In the genomic region with DNA sequence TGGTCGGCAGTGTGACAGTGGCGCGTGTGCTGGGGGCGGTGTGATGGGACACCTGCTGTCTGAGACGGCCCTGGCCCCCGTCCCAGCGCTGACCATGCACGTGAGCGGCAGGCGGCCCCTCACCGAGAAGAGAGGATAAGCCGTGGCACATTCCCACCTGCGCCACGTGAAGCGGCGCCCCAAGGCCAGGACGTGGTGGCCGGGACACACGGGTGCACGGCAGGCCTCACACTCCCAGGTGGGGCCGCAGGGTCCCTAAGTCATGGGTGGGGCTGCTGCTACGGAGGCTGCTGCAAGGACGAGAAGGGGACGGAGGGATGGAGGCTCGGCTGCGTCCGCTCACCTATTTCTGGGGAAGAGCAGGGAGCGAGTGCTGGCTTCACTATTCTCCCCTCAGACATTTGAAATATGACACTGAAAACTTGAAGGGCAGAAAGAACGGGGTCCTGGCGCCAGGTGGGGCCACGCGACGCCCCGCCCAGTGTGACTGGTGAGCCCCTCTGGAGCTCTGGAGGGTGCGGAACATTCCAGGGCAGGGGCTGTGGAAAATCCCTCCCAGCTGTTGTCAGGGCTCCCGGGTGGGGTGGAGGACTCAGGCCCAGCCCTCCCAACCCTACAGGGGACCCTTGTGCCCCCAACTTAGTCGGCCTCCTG, we compare ENCODE assay signal across 23 cellular contexts. TPM values are rescaled to one million over a fixed set of nuclear protein-coding genes. Genes with fewer than 3 reads are reported as not detected.
A peak's percentile ranks its signal among the peaks of the same experiment; 100 is the strongest.
DNase-seq lines count a peak whose midpoint lies in the region; ATAC-seq, FAIRE-seq and TF ChIP-seq lines count a peak whose summit lies in the region.
"Had no signal": no experiment of that assay in that cellular context is flagged by ENCODE, and none has a peak within 500 bp of the region (broad histone marks: within the 10 kb centered on the region; RNA-seq: fewer than 3 reads in every experiment).

No MANE protein-coding gene starts in this region.

- peak overlapping the region; percentile 91 for H3K27ac ChIP-seq in HepG2 (ENCODE audit: extremely low read length, insufficient read depth, low read length)
- H3K27ac ChIP-seq in right lobe of liver = no peak overlapping the region
- H3K27ac ChIP-seq: C4-2B, HL-60 had no signal

- no peak for TF ChIP-seq EP300 in HepG2 (IDR thresholded peaks at IDR 0.05; ENCODE audit: low read depth in 2 of 2, low read length in 2 of 2)
- TF ChIP-seq EP300 in HepG2 (CRISPR knock-in tag; IDR thresholded peaks at IDR 0.05; ENCODE audit: borderline replicate concordance) = no peak

- TF ChIP-seq RAD21 in HepG2 (CRISPR knock-in tag; IDR thresholded peaks at IDR 0.05) = no peak

- no TSS peak for BruUV-seq in HepG2 (replicated peaks; lab: Mats Ljungman, UMichigan)

- peaks cover 49% of the 10 kb centered on the region for H3K4me1 ChIP-seq in HepG2 (ENCODE audit: insufficient read depth, low read length)
- peaks cover 0 to 7% (median 0%) of the 10 kb centered on the region in 4 donors for H3K4me1 ChIP-seq in right lobe of liver
- H3K4me1 ChIP-seq in NT2/D1 (ENCODE audit: insufficient read depth, insufficient read length) = peaks cover 35% of the 10 kb centered on the region

- no peak overlapping the region for H2AFZ ChIP-seq in HepG2 (ENCODE audit: low read length)
- H2AFZ ChIP-seq: GM23338 had no signal

- H3K9ac ChIP-seq in HepG2 (ENCODE audit: insufficient read depth, low read depth, low read length) (peak overlapping the region; percentile 43; the same call in 1 of the 2 replicates), NT2/D1 (ENCODE audit: insufficient read length, low read depth) (peak overlapping the region; percentile 42)

- TF ChIP-seq POLR2A in HepG2 (IDR thresholded peaks at IDR 0.05; ENCODE audit: insufficient read depth in 1 of 2, low read depth in 2 of 2, low read length in 2 of 2) (no peak), right lobe of liver (IDR thresholded peaks at IDR 0.05) (no peak)

- intact Hi-C loops in HepG2 (cut with micrococcal nuclease; ENCODE audit: unreplicated experiment) = loop anchor here (5.0 kb wide), 1 partner anchor 57 kb away; no protein-coding TSS in a partner anchor
- intact Hi-C loops in right lobe of liver (cut with DNase I) = loop anchor here (10.0 kb wide), 2 partner anchors 154 to 184 kb away; no protein-coding TSS in a partner anchor

- 91% methylated on average over 25 of the region's 37 CpGs for WGBS in HepG2 (ENCODE audit: low lambda C conversion rate)
- no CpG with 5 or more reads among the region's 37 CpGs for WGBS in right lobe of liver (ENCODE audit: insufficient coverage, low coverage, low lambda C conversion rate, missing lambda C conversion rate)

- H3K27me3 ChIP-seq in HepG2 (ENCODE audit: control insufficient read depth in 1 of 2, insufficient read depth in 2 of 2, low read length in 2 of 2) (no peaks in the 10 kb centered on the region), right lobe of liver (no peaks in the 10 kb centered on the region), NT2/D1 (ENCODE audit: insufficient read depth, insufficient read length) (no peaks in the 10 kb centered on the region)
- H3K27me3 ChIP-seq: BE2C had no signal

- no peaks in the 10 kb centered on the region for H4K20me1 ChIP-seq in HepG2 (ENCODE audit: insufficient read depth, low read length)

- H3K36me3 ChIP-seq in HepG2 (replicated peaks in 1 of 2; ENCODE audit: control insufficient read depth in 1 of 2, insufficient read depth in 2 of 2, low read length in 2 of 2) (peaks cover 7 to 8% of the 10 kb centered on the region in 2 experiments; a peak in 3 of 5 replicates), right lobe of liver (no peaks in the 10 kb centered on the region), NT2/D1 (ENCODE audit: insufficient read depth, insufficient read length, low read length) (peaks cover 9% of the 10 kb centered on the region)
- H3K36me3 ChIP-seq: BE2C had no signal

- FAIRE-seq in HepG2 (lab: Jason Lieb, UNC) = no peak
- peak; percentile 72 for FAIRE-seq in urothelium cell line (lab: Jason Lieb, UNC)
- FAIRE-seq in GM19239 (lab: Jason Lieb, UNC) = no peak
- FAIRE-seq: D721Med, GM12892, GM18507, H54 had no signal

- in situ Hi-C loops in HepG2 (cut with HindIII; ENCODE audit: extremely low pct_ligation_motif_present, low pct_unique_long_range_greater_than_20kb) = loop anchor here (5.0 kb wide), 1 partner anchor 77 kb away; no protein-coding TSS in a partner anchor

- TF ChIP-seq CTCF in HepG2 (CRISPR knock-in tag; IDR thresholded peaks at IDR 0.05) (no peak), right lobe of liver (IDR thresholded peaks at IDR 0.05) (no peak)

- DNase-seq in HepG2 (ENCODE audit: low spot score) (no peak), right lobe of liver (no peak), NT2/D1 (ENCODE audit: low read depth, low spot score) (no peak), urothelium cell line (ENCODE audit: low spot score) (no peak), GM19239 (ENCODE audit: insufficient read length, low spot score) (no peak), activated gamma-delta T cell (lab: John Stamatoyannopoulos, UW) (no peak)
- DNase-seq: BE2C; Caco-2; CD4-positive, alpha-beta T cell; GDM1; HCEC 1CT; IMR-90; KBM-7 had no signal

- POLR2A ChIA-PET in HepG2 (lab: Yijun Ruan, JAX) = interaction anchor here (0.7 to 5.2 kb wide), 7 partner anchors 8 to 181 kb away, joined by 3 to 292 read pairs (median 25); partner anchors contain the start of genes COX19 and CYP2W1

- ATAC-seq in HepG2 (no peak), right lobe of liver (no peak)
- ATAC-seq: GM23338 had no signal

- no peaks in the 10 kb centered on the region for H3K79me2 ChIP-seq in HepG2 (ENCODE audit: insufficient read depth, low read length)

- H3K4me2 ChIP-seq in HepG2 (ENCODE audit: low read depth, low read length) = peak overlapping the region; percentile 82
- H3K4me2 ChIP-seq: GM23338 had no signal

- CTCF ChIA-PET in HepG2 (lab: Yijun Ruan, JAX; ENCODE audit: low intra/inter-chr PET ratio, low total read pairs) = no interaction called here

- H3K4me3 ChIP-seq in HepG2 (replicated peaks in 1 of 3; ENCODE audit: insufficient read depth in 1 of 3, low read depth in 2 of 3, low read length in 3 of 3) = peak overlapping the region in 1 of 3 experiments; percentile 74; a peak in 1 of 6 replicates
- H3K4me3 ChIP-seq in right lobe of liver = no peak overlapping the region
- H3K4me3 ChIP-seq in NT2/D1 (ENCODE audit: insufficient read length, low read depth) = no peak overlapping the region
- H3K4me3 ChIP-seq: GM23338 had no signal

- no peaks in the 10 kb centered on the region for H3K9me3 ChIP-seq in HepG2 (ENCODE audit: low read length)
- H3K9me3 ChIP-seq in right lobe of liver = no peaks in the 10 kb centered on the region
- H3K9me3 ChIP-seq in NT2/D1 (ENCODE audit: insufficient read depth, low read length) = no peaks in the 10 kb centered on the region
- H3K9me3 ChIP-seq: BE2C, Caco-2 had no signal

RNA-seq across cellular contexts. Expression of gene CYP2W1, which starts 7.5 kb away (rescaled TPM):
- total RNA-seq in HepG2 (2016; rRNA removed; fragmentation: Illumina TruSeq; extraction: Trizol) (11.7 and 31.7 TPM in 2 replicates), right lobe of liver (not detected)
- total RNA-seq in HepG2 (2016; cell fraction: cytosol; rRNA removed; fragmentation: Illumina TruSeq; extraction: Trizol; ENCODE audit: low read depth) = 6.8 and 8.3 TPM in 2 replicates
- 10.2 and 31.7 TPM in 2 replicates for total RNA-seq in HepG2 (2016; cell fraction: insoluble cytoplasmic fraction; rRNA removed; fragmentation: Illumina TruSeq; extraction: Trizol)
- total RNA-seq in HepG2 (2016; cell fraction: membrane; rRNA removed; fragmentation: Illumina TruSeq; extraction: Trizol) = 10.9 and 11.0 TPM in 2 replicates
- 35.8 and 47.0 TPM in 2 replicates for total RNA-seq in HepG2 (2016; cell fraction: nucleus; rRNA removed; fragmentation: Illumina TruSeq; extraction: Trizol)
- 19.5 and 32.7 TPM in 2 replicates for polyA plus RNA-seq in HepG2 (2011; rRNA removed)
- polyA plus RNA-seq in HepG2 (2011; cell fraction: cytosol; rRNA removed) = 9.5 and 22.3 TPM in 2 replicates
- 171 and 205 TPM in 2 replicates for polyA plus RNA-seq in HepG2 (2011; cell fraction: nucleus; rRNA removed)
- polyA plus RNA-seq in HepG2 (2012) = 20.0 and 28.3 TPM in 2 replicates
- 5.5 and 6.2 TPM in 2 replicates for polyA plus RNA-seq in HepG2 (2016; cell fraction: cytosol; fragmentation: Illumina TruSeq; extraction: Trizol; ENCODE audit: low read depth)
- 14.3 and 20.7 TPM in 2 replicates for polyA plus RNA-seq in HepG2 (2016; cell fraction: insoluble cytoplasmic fraction; fragmentation: Illumina TruSeq; extraction: Trizol; ENCODE audit: low read depth)
- 8.5 and 9.6 TPM in 2 replicates for polyA plus RNA-seq in HepG2 (2016; cell fraction: membrane; fragmentation: Illumina TruSeq; extraction: Trizol; ENCODE audit: low read depth)
- polyA plus RNA-seq in HepG2 (2016; cell fraction: nucleus; fragmentation: Illumina TruSeq; extraction: Trizol; ENCODE audit: insufficient read depth, low read depth) = 135 and 137 TPM in 2 replicates
- 66.3 TPM in 1 of 2 replicates, not detected in the other for polyA minus RNA-seq in HepG2 (2011; rRNA and poly(A)+ RNA removed; ENCODE audit: low replicate concordance)
- polyA minus RNA-seq in HepG2 (2011; cell fraction: cytosol; rRNA and poly(A)+ RNA removed) = 26.5 and 32.3 TPM in 2 replicates
- 88.4 and 113 TPM in 2 replicates for polyA minus RNA-seq in HepG2 (2011; cell fraction: nucleus; rRNA and poly(A)+ RNA removed)
- total RNA-seq: A172; CD4-positive, alpha-beta T cell; Daoy; GM23338; HT1080; IMR-90 had no signal
- polyA plus RNA-seq: GM23338, IMR-90 had no signal

RNA-seq across cellular contexts. Expression of gene COX19, which starts 15.1 kb away (rescaled TPM):
- total RNA-seq in HepG2 (2016; rRNA removed; fragmentation: Illumina TruSeq; extraction: Trizol) (6.5 and 11.5 TPM in 2 replicates), right lobe of liver (1 to 10 TPM; 3.2 to 6.5 (median 4.0) TPM)
- total RNA-seq in HepG2 (2016; cell fraction: cytosol; rRNA removed; fragmentation: Illumina TruSeq; extraction: Trizol; ENCODE audit: low read depth) = 2.6 and 3.0 TPM in 2 replicates
- total RNA-seq in HepG2 (2016; cell fraction: insoluble cytoplasmic fraction; rRNA removed; fragmentation: Illumina TruSeq; extraction: Trizol) = 7.4 and 15.2 TPM in 2 replicates
- 7.6 and 8.2 TPM in 2 replicates for total RNA-seq in HepG2 (2016; cell fraction: membrane; rRNA removed; fragmentation: Illumina TruSeq; extraction: Trizol)
- 21.5 and 23.4 TPM in 2 replicates for total RNA-seq in HepG2 (2016; cell fraction: nucleus; rRNA removed; fragmentation: Illumina TruSeq; extraction: Trizol)
- 21.0 and 21.7 TPM in 2 replicates for polyA plus RNA-seq in HepG2 (2011; rRNA removed)
- 12.5 and 14.3 TPM in 2 replicates for polyA plus RNA-seq in HepG2 (2011; cell fraction: cytosol; rRNA removed)
- 59.5 and 79.7 TPM in 2 replicates for polyA plus RNA-seq in HepG2 (2011; cell fraction: nucleus; rRNA removed)
- 14.5 and 16.2 TPM in 2 replicates for polyA plus RNA-seq in HepG2 (2012)
- 2.2 and 2.3 TPM in 2 replicates for polyA plus RNA-seq in HepG2 (2016; cell fraction: cytosol; fragmentation: Illumina TruSeq; extraction: Trizol; ENCODE audit: low read depth)
- polyA plus RNA-seq in HepG2 (2016; cell fraction: insoluble cytoplasmic fraction; fragmentation: Illumina TruSeq; extraction: Trizol; ENCODE audit: low read depth) = 11.0 and 11.3 TPM in 2 replicates
- 3.6 and 3.8 TPM in 2 replicates for polyA plus RNA-seq in HepG2 (2016; cell fraction: membrane; fragmentation: Illumina TruSeq; extraction: Trizol; ENCODE audit: low read depth)
- polyA plus RNA-seq in HepG2 (2016; cell fraction: nucleus; fragmentation: Illumina TruSeq; extraction: Trizol; ENCODE audit: insufficient read depth, low read depth) = 32.8 and 35.0 TPM in 2 replicates
- 12.8 and 23.5 TPM in 2 replicates for polyA minus RNA-seq in HepG2 (2011; rRNA and poly(A)+ RNA removed; ENCODE audit: low replicate concordance)
- 3.6 and 5.4 TPM in 2 replicates for polyA minus RNA-seq in HepG2 (2011; cell fraction: cytosol; rRNA and poly(A)+ RNA removed)
- polyA minus RNA-seq in HepG2 (2011; cell fraction: nucleus; rRNA and poly(A)+ RNA removed) = 50.6 and 61.9 TPM in 2 replicates

RNA-seq across cellular contexts. Expression of gene ADAP1, which starts 36.0 kb away (rescaled TPM):
- total RNA-seq in HepG2 (2016; rRNA removed; fragmentation: Illumina TruSeq; extraction: Trizol) (18.3 and 24.6 TPM in 2 replicates), right lobe of liver (1 to 10 TPM; 1.4 to 4.2 (median 2.7) TPM)
- total RNA-seq in HepG2 (2016; cell fraction: cytosol; rRNA removed; fragmentation: Illumina TruSeq; extraction: Trizol; ENCODE audit: low read depth) = 23.5 and 25.0 TPM in 2 replicates
- total RNA-seq in HepG2 (2016; cell fraction: insoluble cytoplasmic fraction; rRNA removed; fragmentation: Illumina TruSeq; extraction: Trizol) = 16.6 and 27.2 TPM in 2 replicates
- 46.3 and 47.4 TPM in 2 replicates for total RNA-seq in HepG2 (2016; cell fraction: membrane; rRNA removed; fragmentation: Illumina TruSeq; extraction: Trizol)
- 13.2 TPM in 2 replicates for total RNA-seq in HepG2 (2016; cell fraction: nucleus; rRNA removed; fragmentation: Illumina TruSeq; extraction: Trizol)
- 10.5 and 15.0 TPM in 2 replicates for polyA plus RNA-seq in HepG2 (2011; rRNA removed)
- polyA plus RNA-seq in HepG2 (2011; cell fraction: cytosol; rRNA removed) = 11.8 and 14.5 TPM in 2 replicates
- polyA plus RNA-seq in HepG2 (2011; cell fraction: nucleus; rRNA removed) = 19.8 and 24.0 TPM in 2 replicates
- polyA plus RNA-seq in HepG2 (2012) = 15.3 and 21.4 TPM in 2 replicates
- 24.2 and 28.1 TPM in 2 replicates for polyA plus RNA-seq in HepG2 (2016; cell fraction: cytosol; fragmentation: Illumina TruSeq; extraction: Trizol; ENCODE audit: low read depth)
- 17.0 and 28.9 TPM in 2 replicates for polyA plus RNA-seq in HepG2 (2016; cell fraction: insoluble cytoplasmic fraction; fragmentation: Illumina TruSeq; extraction: Trizol; ENCODE audit: low read depth)
- 45.2 and 45.4 TPM in 2 replicates for polyA plus RNA-seq in HepG2 (2016; cell fraction: membrane; fragmentation: Illumina TruSeq; extraction: Trizol; ENCODE audit: low read depth)
- polyA plus RNA-seq in HepG2 (2016; cell fraction: nucleus; fragmentation: Illumina TruSeq; extraction: Trizol; ENCODE audit: insufficient read depth, low read depth) = 26.8 and 30.8 TPM in 2 replicates
- 3.5 and 14.9 TPM in 2 replicates for polyA minus RNA-seq in HepG2 (2011; rRNA and poly(A)+ RNA removed; ENCODE audit: low replicate concordance)
- 7.5 and 11.2 TPM in 2 replicates for polyA minus RNA-seq in HepG2 (2011; cell fraction: cytosol; rRNA and poly(A)+ RNA removed)
- 5.2 and 7.6 TPM in 2 replicates for polyA minus RNA-seq in HepG2 (2011; cell fraction: nucleus; rRNA and poly(A)+ RNA removed)

RNA-seq across cellular contexts. Expression of gene GPR146, which starts 53.9 kb away (rescaled TPM):
- total RNA-seq in HepG2 (2016; rRNA removed; fragmentation: Illumina TruSeq; extraction: Trizol) (0.84 and 2.0 TPM in 2 replicates), right lobe of liver (10 to 100 TPM; 13.3 to 45.3 (median 22.8) TPM)
- total RNA-seq in HepG2 (2016; cell fraction: cytosol; rRNA removed; fragmentation: Illumina TruSeq; extraction: Trizol; ENCODE audit: low read depth) = 0.91 and 1.1 TPM in 2 replicates
- 0.89 and 1.2 TPM in 2 replicates for total RNA-seq in HepG2 (2016; cell fraction: insoluble cytoplasmic fraction; rRNA removed; fragmentation: Illumina TruSeq; extraction: Trizol)
- total RNA-seq in HepG2 (2016; cell fraction: membrane; rRNA removed; fragmentation: Illumina TruSeq; extraction: Trizol) = 1.9 and 2.7 TPM in 2 replicates
- total RNA-seq in HepG2 (2016; cell fraction: nucleus; rRNA removed; fragmentation: Illumina TruSeq; extraction: Trizol) = 1.1 and 3.4 TPM in 2 replicates
- polyA plus RNA-seq in HepG2 (2011; rRNA removed) = 15.9 and 17.2 TPM in 2 replicates
- polyA plus RNA-seq in HepG2 (2011; cell fraction: cytosol; rRNA removed) = 11.4 and 22.4 TPM in 2 replicates
- 18.2 and 25.0 TPM in 2 replicates for polyA plus RNA-seq in HepG2 (2011; cell fraction: nucleus; rRNA removed)
- 4.5 and 5.3 TPM in 2 replicates for polyA plus RNA-seq in HepG2 (2012)
- polyA plus RNA-seq in HepG2 (2016; cell fraction: cytosol; fragmentation: Illumina TruSeq; extraction: Trizol; ENCODE audit: low read depth) = 2.1 and 2.2 TPM in 2 replicates
- 0.78 and 1.3 TPM in 2 replicates for polyA plus RNA-seq in HepG2 (2016; cell fraction: insoluble cytoplasmic fraction; fragmentation: Illumina TruSeq; extraction: Trizol; ENCODE audit: low read depth)
- 2.3 and 3.4 TPM in 2 replicates for polyA plus RNA-seq in HepG2 (2016; cell fraction: membrane; fragmentation: Illumina TruSeq; extraction: Trizol; ENCODE audit: low read depth)
- 2.2 and 2.5 TPM in 2 replicates for polyA plus RNA-seq in HepG2 (2016; cell fraction: nucleus; fragmentation: Illumina TruSeq; extraction: Trizol; ENCODE audit: insufficient read depth, low read depth)
- 0.87 and 47.8 TPM in 2 replicates for polyA minus RNA-seq in HepG2 (2011; rRNA and poly(A)+ RNA removed; ENCODE audit: low replicate concordance)
- polyA minus RNA-seq in HepG2 (2011; cell fraction: cytosol; rRNA and poly(A)+ RNA removed) = 6.9 and 9.1 TPM in 2 replicates
- 9.3 and 14.0 TPM in 2 replicates for polyA minus RNA-seq in HepG2 (2011; cell fraction: nucleus; rRNA and poly(A)+ RNA removed)

Comparison
In these comparisons a context has a peak if more than half of its experiments do, and no peak if none do; other contexts are left out.
1. RNA of gene CYP2W1, which starts 7.5 kb away (total RNA-seq): 6.8 to 47.0 TPM in HepG2; not detected in right lobe of liver; every median in the first group is over 4 times any median in the second.